8 cellular contexts compared by ENCODE assay signal in genomic region chr5:177516601-177517568, GRCh38. TPM values are rescaled to one million over a fixed set of nuclear protein-coding genes. Genes with fewer than 3 reads are reported as not detected.
A peak's percentile ranks its signal among the peaks of the same experiment; 100 is the strongest.
DNase-seq lines count a peak whose midpoint lies in the region; ATAC-seq and TF ChIP-seq lines count a peak whose summit lies in the region.

TSS of gene DDX41 (minus strand) at chr5:177516961. CDS start at chr5:177516945, 16 bp downstream.

- H3K4me3 ChIP-seq in HUES48 (ENCODE audit: low read depth, low read length) (peak within 1 kb of the TSS; percentile 93), OCI-LY1 (ENCODE audit: low read depth, low read length, poor library complexity, severe bottlenecking) (peak within 1 kb of the TSS; percentile 83)

- peak within 1 kb of the TSS; percentile 73 for H3K4me2 ChIP-seq in OCI-LY1 (ENCODE audit: low read length)

- DNase-seq in D341Med (ENCODE audit: low spot score) (peak; percentile 96), mesenteric fat pad (ENCODE audit: low spot score) (peak; percentile 99)
- peak; percentile 93 for DNase-seq in activated CD8-positive, alpha-beta memory T cell treated with anti-CD3 and anti-CD28 coated beads, Interleukin-2, amount 50 U/mL, for 4 hours
- peak; percentile 87 for DNase-seq in stimulated activated CD8-positive, alpha-beta memory T cell treated with anti-CD3 and anti-CD28 coated beads, Interleukin-15, amount 100 ng/mL, for 24 hours (ENCODE audit: low read depth)

- H3K79me2 ChIP-seq in OCI-LY1 (ENCODE audit: insufficient read depth, low read length), result peaks cover 7% of the 10 kb centered on the region

- no peak for TF ChIP-seq CTCF in OCI-LY1 (IDR thresholded peaks at IDR 0.05; ENCODE audit: low read length)

- H2AFZ ChIP-seq in OCI-LY1 (ENCODE audit: low read length), result no peak within 1 kb of the TSS

- H3K9me3 ChIP-seq in HUES48 (ENCODE audit: control insufficient read depth, insufficient read depth, low read length) (no peaks in the 10 kb centered on the region), OCI-LY1 (ENCODE audit: low read length) (no peaks in the 10 kb centered on the region)

- H3K36me3 ChIP-seq in HUES48 (ENCODE audit: control insufficient read depth, insufficient read depth, low read length), result peaks cover 71% of the 10 kb centered on the region
- H3K36me3 ChIP-seq in OCI-LY1 (ENCODE audit: insufficient read depth, low read length), result peaks cover 64% of the 10 kb centered on the region

- 0 out of 2 replicates have a peak, but pooled peaks cover 5% of the 10 kb centered on the region for H3K4me1 ChIP-seq in HUES48 (ENCODE audit: control insufficient read depth, insufficient read depth, low read length)
- H3K4me1 ChIP-seq in OCI-LY1 (ENCODE audit: insufficient read depth, low read length, severe bottlenecking), result peaks cover 34% of the 10 kb centered on the region

- no peaks in the 10 kb centered on the region for H3K9me2 ChIP-seq in OCI-LY1 (ENCODE audit: low read depth, low read length)

- H3K9ac ChIP-seq in HUES48 (ENCODE audit: low read depth, low read length), result peak within 1 kb of the TSS; percentile 86
- H3K9ac ChIP-seq in OCI-LY1 (ENCODE audit: low read length), result peak within 1 kb of the TSS; percentile 85

- H3K27ac ChIP-seq in HUES48 (ENCODE audit: low read depth, low read length), result peak within 1 kb of the TSS; percentile 83
- peak within 1 kb of the TSS; percentile 25 for H3K27ac ChIP-seq in OCI-LY1 (ENCODE audit: low read depth, low read length, poor library complexity, severe bottlenecking)

- H3F3A ChIP-seq in OCI-LY1 (ENCODE audit: insufficient read depth, low read length), result no peaks in the 10 kb centered on the region

- in situ Hi-C loops in endometrial microvascular endothelial cells (cut with HindIII; ENCODE audit: inconsistent ontology term, low pct_unique_long_range_greater_than_20kb, low sequenced_read_pairs), result no loop called here

- H3K27me3 ChIP-seq in HUES48 (ENCODE audit: control insufficient read depth, insufficient read depth, low read length) (no peaks in the 10 kb centered on the region), OCI-LY1 (ENCODE audit: insufficient read depth, low read length) (no peaks in the 10 kb centered on the region)

- H4K20me1 ChIP-seq in OCI-LY1 (ENCODE audit: insufficient read depth, low read length), result no peaks in the 10 kb centered on the region

- ATAC-seq in GM21390 (IDR thresholded peaks at IDR 0.05; ENCODE audit: unreplicated experiment), result peak; percentile 74

RNA-seq across cellular contexts. Expression of gene DDX41, which starts in this region (rescaled TPM):
- total RNA-seq in endometrial microvascular endothelial cells (ENCODE audit: inconsistent ontology term), result 163 TPM
- 63.8 TPM for total RNA-seq in mesenteric fat pad

Comparison
In these comparisons a context has a peak if more than half of its experiments do, and no peak if none do; other contexts are left out.
1. Peak in every context shown above with its lines: DNase-seq, ATAC-seq, H3K4me3 ChIP-seq and H3K27ac ChIP-seq.